In the genomic region with DNA sequence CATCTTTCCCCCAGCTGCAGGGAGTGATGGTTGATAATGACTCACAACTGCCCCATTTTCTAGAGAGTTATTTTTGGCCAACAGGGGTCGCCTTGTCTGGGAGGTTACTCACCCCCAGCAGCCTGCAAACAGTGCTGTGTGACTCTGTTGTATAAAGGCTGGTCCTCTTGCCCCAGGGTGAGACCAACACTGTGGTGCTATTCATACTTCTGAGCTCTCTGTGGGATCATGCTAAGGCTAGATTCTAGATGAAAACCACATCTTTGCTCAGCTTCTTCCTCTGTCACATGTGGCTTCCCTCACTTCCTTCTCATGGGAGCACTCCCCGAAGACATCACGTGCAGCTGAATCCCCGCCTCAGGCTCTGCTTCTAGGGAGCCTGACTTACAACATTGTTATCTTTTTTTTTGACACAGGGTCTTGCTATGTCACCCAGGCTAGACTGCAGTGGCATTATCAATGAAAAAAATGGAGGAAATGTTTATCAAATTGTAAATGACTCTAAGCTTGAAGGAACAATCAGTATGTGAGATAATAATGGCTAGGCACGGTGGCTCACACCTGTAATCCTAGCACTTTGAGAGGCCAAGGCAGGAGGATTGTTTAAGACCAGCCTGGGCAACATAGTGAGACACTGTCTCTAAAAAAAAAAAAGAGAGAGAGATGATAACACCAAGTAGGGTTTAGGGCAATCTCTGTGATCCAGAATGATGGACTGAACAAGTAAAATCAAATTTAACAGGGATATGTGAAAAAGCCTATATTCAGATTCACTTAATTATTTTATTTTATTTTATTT, we compare ENCODE assay signal across 2 cellular contexts.
TF ChIP-seq lines count a peak whose summit lies in the region.

No MANE protein-coding gene starts in this region.

TF ChIP-seq in HEK293, 187 proteins besides CTCF, POLR2A, EP300 and RAD21 (continued from another document):
- TF ChIP-seq, protein P1, sequence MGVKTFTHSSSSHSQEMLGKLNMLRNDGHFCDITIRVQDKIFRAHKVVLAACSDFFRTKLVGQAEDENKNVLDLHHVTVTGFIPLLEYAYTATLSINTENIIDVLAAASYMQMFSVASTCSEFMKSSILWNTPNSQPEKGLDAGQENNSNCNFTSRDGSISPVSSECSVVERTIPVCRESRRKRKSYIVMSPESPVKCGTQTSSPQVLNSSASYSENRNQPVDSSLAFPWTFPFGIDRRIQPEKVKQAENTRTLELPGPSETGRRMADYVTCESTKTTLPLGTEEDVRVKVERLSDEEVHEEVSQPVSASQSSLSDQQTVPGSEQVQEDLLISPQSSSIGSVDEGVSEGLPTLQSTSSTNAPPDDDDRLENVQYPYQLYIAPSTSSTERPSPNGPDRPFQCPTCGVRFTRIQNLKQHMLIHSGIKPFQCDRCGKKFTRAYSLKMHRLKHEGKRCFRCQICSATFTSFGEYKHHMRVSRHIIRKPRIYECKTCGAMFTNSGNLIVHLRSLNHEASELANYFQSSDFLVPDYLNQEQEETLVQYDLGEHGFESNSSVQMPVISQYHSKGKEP (tag by site-specific recombination; IDR thresholded peaks at IDR 0.05), result no peak
- TF ChIP-seq, protein P2, sequence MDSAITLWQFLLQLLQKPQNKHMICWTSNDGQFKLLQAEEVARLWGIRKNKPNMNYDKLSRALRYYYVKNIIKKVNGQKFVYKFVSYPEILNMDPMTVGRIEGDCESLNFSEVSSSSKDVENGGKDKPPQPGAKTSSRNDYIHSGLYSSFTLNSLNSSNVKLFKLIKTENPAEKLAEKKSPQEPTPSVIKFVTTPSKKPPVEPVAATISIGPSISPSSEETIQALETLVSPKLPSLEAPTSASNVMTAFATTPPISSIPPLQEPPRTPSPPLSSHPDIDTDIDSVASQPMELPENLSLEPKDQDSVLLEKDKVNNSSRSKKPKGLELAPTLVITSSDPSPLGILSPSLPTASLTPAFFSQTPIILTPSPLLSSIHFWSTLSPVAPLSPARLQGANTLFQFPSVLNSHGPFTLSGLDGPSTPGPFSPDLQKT (IDR thresholded peaks at IDR 0.05; ENCODE audit: borderline replicate concordance, low read depth, low read length), result no peak
- TF ChIP-seq, protein P3, sequence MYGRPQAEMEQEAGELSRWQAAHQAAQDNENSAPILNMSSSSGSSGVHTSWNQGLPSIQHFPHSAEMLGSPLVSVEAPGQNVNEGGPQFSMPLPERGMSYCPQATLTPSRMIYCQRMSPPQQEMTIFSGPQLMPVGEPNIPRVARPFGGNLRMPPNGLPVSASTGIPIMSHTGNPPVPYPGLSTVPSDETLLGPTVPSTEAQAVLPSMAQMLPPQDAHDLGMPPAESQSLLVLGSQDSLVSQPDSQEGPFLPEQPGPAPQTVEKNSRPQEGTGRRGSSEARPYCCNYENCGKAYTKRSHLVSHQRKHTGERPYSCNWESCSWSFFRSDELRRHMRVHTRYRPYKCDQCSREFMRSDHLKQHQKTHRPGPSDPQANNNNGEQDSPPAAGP (tag by site-specific recombination; IDR thresholded peaks at IDR 0.05), result no peak
- no peak for TF ChIP-seq ZNF391 (tag by site-specific recombination; IDR thresholded peaks at IDR 0.05; ENCODE audit: borderline replicate concordance, low read depth)
TF ChIP-seq in HEK293: peak in this region for 0.

TF ChIP-seq in SK-N-SH treated with all-trans-retinoic acid at 6 μM for 48 hours, 23 proteins besides CTCF, POLR2A, EP300 and RAD21 (continued from another document):
- TF ChIP-seq, protein P4, sequence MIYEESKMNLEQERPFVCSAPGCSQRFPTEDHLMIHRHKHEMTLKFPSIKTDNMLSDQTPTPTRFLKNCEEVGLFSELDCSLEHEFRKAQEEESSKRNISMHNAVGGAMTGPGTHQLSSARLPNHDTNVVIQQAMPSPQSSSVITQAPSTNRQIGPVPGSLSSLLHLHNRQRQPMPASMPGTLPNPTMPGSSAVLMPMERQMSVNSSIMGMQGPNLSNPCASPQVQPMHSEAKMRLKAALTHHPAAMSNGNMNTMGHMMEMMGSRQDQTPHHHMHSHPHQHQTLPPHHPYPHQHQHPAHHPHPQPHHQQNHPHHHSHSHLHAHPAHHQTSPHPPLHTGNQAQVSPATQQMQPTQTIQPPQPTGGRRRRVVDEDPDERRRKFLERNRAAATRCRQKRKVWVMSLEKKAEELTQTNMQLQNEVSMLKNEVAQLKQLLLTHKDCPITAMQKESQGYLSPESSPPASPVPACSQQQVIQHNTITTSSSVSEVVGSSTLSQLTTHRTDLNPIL (CRISPR knock-in tag; IDR thresholded peaks at IDR 0.05; ENCODE audit: low read depth), result no peak
- no peak for TF ChIP-seq OSR1 (CRISPR knock-in tag; IDR thresholded peaks at IDR 0.05)
- no peak for TF ChIP-seq ZFP3 (CRISPR knock-in tag; IDR thresholded peaks at IDR 0.05)
